29 cellular contexts compared by ENCODE assay signal in genomic region chr6:170139531-170139930, GRCh38.
DNase-seq lines count a peak whose midpoint lies in the region; ATAC-seq, FAIRE-seq and TF ChIP-seq lines count a peak whose summit lies in the region.
"Had no signal": no experiment of that assay in that cellular context is flagged by ENCODE, and none has a peak within 500 bp of the region (broad histone marks: within the 10 kb centered on the region; RNA-seq: fewer than 3 reads in every experiment).

No MANE protein-coding gene starts in this region.

- FAIRE-seq in astrocyte (lab: Jason Lieb, UNC), result no peak
- FAIRE-seq: small intestine had no signal

- no peaks in the 10 kb centered on the region for H3K36me3 Mint-ChIP-seq in activated naive CD4-positive, alpha-beta T cell treated with anti-CD3 and anti-CD28 coated beads, Interleukin-2, amount 10 ng/mL, durations not matched to agents 7 days and 5 days
- peaks cover 6% of the 10 kb centered on the region for H3K36me3 Mint-ChIP-seq in astrocyte (ENCODE audit: low read depth, unreplicated experiment)
- H3K36me3 Mint-ChIP-seq in natural killer cell treated with Interleukin-12 subunit alpha and Interleukin-12 subunit beta and Interleukin-15 and Interleukin-18, amount 100 ng/mL, for 72 hours, result peaks cover 3% of the 10 kb centered on the region
- H3K36me3 Mint-ChIP-seq in T-cell, result no peaks in the 10 kb centered on the region

- H3K27ac Mint-ChIP-seq in activated naive CD4-positive, alpha-beta T cell treated with anti-CD3 and anti-CD28 coated beads, Interleukin-2, amount 10 ng/mL, durations not matched to agents 7 days and 5 days, result no peak overlapping the region
- H3K27ac Mint-ChIP-seq in astrocyte (ENCODE audit: unreplicated experiment) (no peak overlapping the region), T-cell (no peak overlapping the region)
- H3K27ac Mint-ChIP-seq in natural killer cell treated with Interleukin-12 subunit alpha and Interleukin-12 subunit beta and Interleukin-15 and Interleukin-18, amount 100 ng/mL, for 72 hours, result no peak overlapping the region
- H3K27ac Mint-ChIP-seq: memory B cell had no signal

- H3K36me3 ChIP-seq in astrocyte (ENCODE audit: insufficient read depth, low read length) (no peaks in the 10 kb centered on the region), tibial artery (no peaks in the 10 kb centered on the region)
- H3K36me3 ChIP-seq: esophagus muscularis mucosa, stomach had no signal

- TF ChIP-seq CTCF in astrocyte (IDR thresholded peaks at IDR 0.05; ENCODE audit: insufficient read depth, low read depth, low read length) (no peak), tibial artery (IDR thresholded peaks at IDR 0.05) (no peak)

- DNase-seq in activated naive CD4-positive, alpha-beta T cell treated with anti-CD3 and anti-CD28 coated beads, Interleukin-2, amount 10 ng/mL, durations not matched to agents 7 days and 5 days, result peak; percentile 10
- DNase-seq in activated naive CD4-positive, alpha-beta T cell (lab: John Stamatoyannopoulos, UW), result no peak
- DNase-seq in astrocyte (ENCODE audit: low read depth) (no peak), tibial artery (peak; percentile 4 to 43), NCI-H1694 (lab: John Stamatoyannopoulos, UW) (no peak), T-cell (no peak)
- peak; percentile 58 for DNase-seq in natural killer cell treated with Interleukin-12 subunit alpha and Interleukin-12 subunit beta and Interleukin-15 and Interleukin-18, amount 100 ng/mL, for 72 hours (ENCODE audit: low spot score)
- DNase-seq: activated CD4-positive, alpha-beta T cell treated with anti-CD3 and anti-CD28 coated beads, Interleukin-2, amount 50 U/mL, for 1 hour; activated CD8-positive, alpha-beta memory T cell treated with anti-CD3 and anti-CD28 coated beads, Interleukin-2, amount 50 U/mL, for 48 hours; cortex of kidney; DMS53; foreskin keratinocyte; H7; NCI-H1092 treated with DMSO at 0.1 percent for 48 hours; NCI-H187 treated with DMSO at 0.1 percent for 48 hours; NCI-H524 treated with DMSO at 0.1 percent for 48 hours; NK-92 treated with Interleukin-12 subunit alpha and Interleukin-12 subunit beta, amount 100 ng/mL, for 24 hours; PC-3; SHP77; small intestine; stimulated activated CD4-positive, alpha-beta T cell treated with anti-CD3 and anti-CD28 coated beads, Interleukin-1b, Interleukin-23, amount 100 ng/mL, for 48 hours; stimulated activated CD8-positive, alpha-beta memory T cell treated with anti-CD3 and anti-CD28 coated beads, Interleukin-4, amount 100 ng/mL, for 48 hours; stomach; T-helper 9 cell had no signal

- no peak overlapping the region for H3K4me3 Mint-ChIP-seq in activated naive CD4-positive, alpha-beta T cell treated with anti-CD3 and anti-CD28 coated beads, Interleukin-2, amount 10 ng/mL, durations not matched to agents 7 days and 5 days
- H3K4me3 Mint-ChIP-seq in astrocyte (ENCODE audit: unreplicated experiment), result peak overlapping the region; percentile 8
- H3K4me3 Mint-ChIP-seq in natural killer cell treated with Interleukin-12 subunit alpha and Interleukin-12 subunit beta and Interleukin-15 and Interleukin-18, amount 100 ng/mL, for 72 hours, result no peak overlapping the region
- H3K4me3 Mint-ChIP-seq in T-cell, result no peak overlapping the region
- H3K4me3 Mint-ChIP-seq: memory B cell had no signal

- H3K27me3 ChIP-seq in astrocyte (ENCODE audit: insufficient read depth, low read length), result no peaks in the 10 kb centered on the region
- no peaks in the 10 kb centered on the region for H3K27me3 ChIP-seq in tibial artery
- H3K27me3 ChIP-seq: BLaER1, esophagus muscularis mucosa, foreskin keratinocyte, stomach had no signal

- H3K4me3 ChIP-seq in astrocyte (ENCODE audit: insufficient read depth, low read depth, low read length) (no peak overlapping the region), tibial artery (no peak overlapping the region)
- H3K4me3 ChIP-seq: BLaER1, esophagus muscularis mucosa, stomach had no signal

- intact Hi-C loops in tibial artery (cut with DNase I; ENCODE audit: low total_unique reads), result no loop called here

- no peaks in the 10 kb centered on the region for H3K79me2 ChIP-seq in astrocyte (ENCODE audit: insufficient read depth, low read length)

- H3K9me3 Mint-ChIP-seq in activated naive CD4-positive, alpha-beta T cell treated with anti-CD3 and anti-CD28 coated beads, Interleukin-2, amount 10 ng/mL, durations not matched to agents 7 days and 5 days, result peaks cover 11% of the 10 kb centered on the region
- H3K9me3 Mint-ChIP-seq in astrocyte (ENCODE audit: unreplicated experiment), result peaks cover 26% of the 10 kb centered on the region
- H3K9me3 Mint-ChIP-seq in natural killer cell treated with Interleukin-12 subunit alpha and Interleukin-12 subunit beta and Interleukin-15 and Interleukin-18, amount 100 ng/mL, for 72 hours, result peaks cover 2% of the 10 kb centered on the region
- peaks cover under 1 to 3% (median 2%) of the 10 kb centered on the region in 3 donors for H3K9me3 Mint-ChIP-seq in T-cell

- no peak for ATAC-seq in natural killer cell treated with Interleukin-12 subunit alpha and Interleukin-12 subunit beta and Interleukin-15 and Interleukin-18, amount 100 ng/mL, for 72 hours
- ATAC-seq in T-cell (replicated peaks in 1 of 4) (no peak), HG03095 (IDR thresholded peaks at IDR 0.05; ENCODE audit: unreplicated experiment) (no peak)
- ATAC-seq: foreskin keratinocyte, PC-3 had no signal

- no peak overlapping the region for H3K9ac ChIP-seq in astrocyte (ENCODE audit: low read length)
- H3K9ac ChIP-seq: BLaER1 had no signal

- H2AFZ ChIP-seq in astrocyte (ENCODE audit: low read depth, low read length), result no peak overlapping the region

- POLR2A ChIA-PET in T-cell (lab: Charles Lee), result no interaction called here

- peaks cover 2% of the 10 kb centered on the region for H3K4me1 Mint-ChIP-seq in activated naive CD4-positive, alpha-beta T cell treated with anti-CD3 and anti-CD28 coated beads, Interleukin-2, amount 10 ng/mL, durations not matched to agents 7 days and 5 days
- H3K4me1 Mint-ChIP-seq in astrocyte (ENCODE audit: low read depth, unreplicated experiment) (no peaks in the 10 kb centered on the region), T-cell (peaks cover 0 to 2% (median 2%) of the 10 kb centered on the region in 3 donors)
- H3K4me1 Mint-ChIP-seq in natural killer cell treated with Interleukin-12 subunit alpha and Interleukin-12 subunit beta and Interleukin-15 and Interleukin-18, amount 100 ng/mL, for 72 hours (ENCODE audit: low read depth in 2 of 2), result peaks cover 3 to 19% of the 10 kb centered on the region in 2 donors

- no peaks in the 10 kb centered on the region for H4K20me1 ChIP-seq in astrocyte (ENCODE audit: insufficient read depth, low read length)
- H4K20me1 ChIP-seq: BLaER1 had no signal

- no peak overlapping the region for H3K4me2 ChIP-seq in astrocyte (ENCODE audit: low read length)
- H3K4me2 ChIP-seq: BLaER1 had no signal

- H3K9me3 ChIP-seq in astrocyte (ENCODE audit: insufficient read depth, low read depth, low read length) (peaks cover 3% of the 10 kb centered on the region), tibial artery (peaks cover 0 to 4% (median 0%) of the 10 kb centered on the region in 3 donors)

- H3K27ac ChIP-seq in astrocyte (ENCODE audit: low read depth, low read length) (no peak overlapping the region), tibial artery (no peak overlapping the region)
- H3K27ac ChIP-seq: BLaER1, esophagus muscularis mucosa, foreskin keratinocyte, stomach, VCaP had no signal

- no peaks in the 10 kb centered on the region for H3K4me1 ChIP-seq in astrocyte (ENCODE audit: insufficient read depth, low read length)
- no peaks in the 10 kb centered on the region for H3K4me1 ChIP-seq in tibial artery
- H3K4me1 ChIP-seq: foreskin keratinocyte had no signal

- peaks cover 12% of the 10 kb centered on the region for H3K27me3 Mint-ChIP-seq in activated naive CD4-positive, alpha-beta T cell treated with anti-CD3 and anti-CD28 coated beads, Interleukin-2, amount 10 ng/mL, durations not matched to agents 7 days and 5 days
- H3K27me3 Mint-ChIP-seq in astrocyte (ENCODE audit: low read depth, unreplicated experiment) (peaks cover 29% of the 10 kb centered on the region), T-cell (no peaks in the 10 kb centered on the region)
- H3K27me3 Mint-ChIP-seq in natural killer cell treated with Interleukin-12 subunit alpha and Interleukin-12 subunit beta and Interleukin-15 and Interleukin-18, amount 100 ng/mL, for 72 hours, result no peaks in the 10 kb centered on the region
- H3K27me3 Mint-ChIP-seq: memory B cell had no signal

- CTCF ChIA-PET in activated naive CD4-positive, alpha-beta T cell treated with anti-CD3 and anti-CD28 coated beads, Interleukin-2, amount 10 ng/mL, durations not matched to agents 7 days and 5 days (lab: Charles Lee), result no interaction called here
- CTCF ChIA-PET in T-cell (lab: Charles Lee), result no interaction called here

Comparison
In these comparisons a context has a peak if more than half of its experiments do, and no peak if none do; other contexts are left out.
1. DNase-seq: peak in activated naive CD4-positive, alpha-beta T cell treated with anti-CD3 and anti-CD28 coated beads, Interleukin-2, amount 10 ng/mL, durations not matched to agents 7 days and 5 days (single experiment), natural killer cell treated with Interleukin-12 subunit alpha and Interleukin-12 subunit beta and Interleukin-15 and Interleukin-18, amount 100 ng/mL, for 72 hours (single experiment) and tibial artery (2 of 2); none in activated naive CD4-positive, alpha-beta T cell (0 of 4), astrocyte (single experiment), NCI-H1694 (single experiment) and T-cell (0 of 34).